In the genomic region with DNA sequence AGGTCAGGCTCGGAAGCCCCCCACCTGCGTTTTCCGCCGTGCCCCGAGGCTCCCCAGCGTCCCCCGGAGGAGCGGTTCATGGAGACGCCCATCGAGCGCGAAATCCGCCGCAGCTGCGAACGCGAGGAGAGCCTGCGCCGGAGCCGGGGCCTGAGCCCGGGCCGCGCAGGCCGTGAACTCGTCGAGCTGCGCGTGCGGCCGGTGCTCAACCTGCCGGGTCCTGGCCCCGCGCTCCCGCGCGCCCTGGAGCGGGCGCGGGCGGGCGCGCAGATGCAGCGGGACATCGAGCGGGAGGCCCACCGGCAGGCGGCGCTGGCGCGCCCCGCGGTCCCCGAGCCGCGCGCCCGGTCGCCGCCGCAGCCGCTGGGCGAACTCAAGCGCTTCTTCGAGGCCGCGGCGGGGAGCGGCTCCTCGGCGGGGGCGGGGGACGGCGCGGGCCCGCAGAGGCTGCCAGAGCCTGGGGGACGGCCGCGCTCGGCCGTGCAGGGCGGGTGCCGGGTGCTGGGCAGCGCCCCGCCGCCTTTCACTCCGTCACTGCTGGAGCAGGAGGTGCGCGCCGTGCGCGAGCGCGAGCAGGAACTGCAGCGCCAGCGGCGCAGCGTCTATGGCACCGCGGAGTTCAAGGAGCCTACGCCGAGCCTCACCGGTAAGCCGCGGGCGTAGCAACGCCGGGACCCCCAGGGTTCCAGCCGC, we compare ENCODE assay signal across 8 cellular contexts. TPM values are rescaled to one million over a fixed set of nuclear protein-coding genes. Genes with fewer than 3 reads are reported as not detected.
DNase-seq lines count a peak whose midpoint lies in the region; ATAC-seq, FAIRE-seq and TF ChIP-seq lines count a peak whose summit lies in the region.

No MANE protein-coding gene starts in this region.

- no peaks in the 10 kb centered on the region for H4K20me1 ChIP-seq in GM12878 (ENCODE audit: control insufficient read depth, insufficient read depth)

- H3K27ac ChIP-seq in GM12878 (ENCODE audit: control insufficient read depth, insufficient read depth) (no peak overlapping the region), iPS DF 6.9 (ENCODE audit: low read length) (no peak overlapping the region), gastrocnemius medialis (peak overlapping the region; percentile 86 to 97 (median 90))

- TF ChIP-seq CTCF in GM12878 (IDR thresholded peaks at IDR 0.05 in 2 of 3, conservative IDR thresholded peaks at IDR 0.05 in 1 of 3; ENCODE audit: control insufficient read depth in 2 of 3, extremely low read depth in 1 of 3, insufficient read depth in 1 of 3, low read depth in 3 of 3, low read length in 3 of 3) (peak; percentile 41 to 70 (median 44); a peak in 5 of 6 replicates), gastrocnemius medialis (IDR thresholded peaks at IDR 0.05 in 4 of 5, conservative IDR thresholded peaks at IDR 0.05 in 1 of 5) (peak in 4 of 5 experiments; percentile 83 to 96 (median 92))

- no peaks in the 10 kb centered on the region for H3K9me3 ChIP-seq in MG63
- H3K9me3 ChIP-seq in GM12878 (replicated peaks; ENCODE audit: control insufficient read depth, insufficient read depth, low read length): no peaks in the 10 kb centered on the region
- no peaks in the 10 kb centered on the region for H3K9me3 ChIP-seq in iPS DF 6.9 (ENCODE audit: control insufficient read depth, insufficient read depth, low read length)
- H3K9me3 ChIP-seq in gastrocnemius medialis: no peaks in the 10 kb centered on the region

- no peak for TF ChIP-seq EP300 in GM12878 (IDR thresholded peaks at IDR 0.05; ENCODE audit: borderline replicate concordance in 1 of 2, control insufficient read depth in 1 of 2, low read depth in 2 of 2, low read length in 2 of 2)

- POLR2A ChIA-PET in GM12878 (lab: Charles Lee): interaction anchor here (0.5 to 1.1 kb wide), 6 partner anchors 9 to 126 kb away, joined by 3 to 6 read pairs (median 4); a partner anchor contains a TSS

- peak; percentile 70 for FAIRE-seq in GM12878 (lab: Jason Lieb, UNC)

- no peaks in the 10 kb centered on the region for H3K79me2 ChIP-seq in GM12878 (ENCODE audit: control insufficient read depth, insufficient read depth, low read length)

- H3K9ac ChIP-seq in GM12878 (ENCODE audit: control insufficient read depth, insufficient read depth, low read length): peak overlapping the region; percentile 42; the same call in 1 of the 2 replicates

- H3K36me3 ChIP-seq in MG63 (no peaks in the 10 kb centered on the region), GM12878 (ENCODE audit: control insufficient read depth in 2 of 2, insufficient read depth in 2 of 2, low read length in 1 of 2) (no peaks in the 10 kb centered on the region), iPS DF 6.9 (ENCODE audit: control insufficient read depth, insufficient read depth, low read length) (no peaks in the 10 kb centered on the region; the same call in 1 of the 2 replicates), gastrocnemius medialis (no peaks in the 10 kb centered on the region)

- WGBS in GM12878 (ENCODE audit: insufficient coverage, insufficient replicate concordance, low lambda C conversion rate, missing lambda C conversion rate): under 1% methylated on average over 54 of the region's 108 CpGs
- no CpG with 5 or more reads among the region's 108 CpGs for WGBS in iPS DF 6.9 (ENCODE audit: insufficient coverage, insufficient read length)

- in situ Hi-C loops in GM12878 (cut with MboI): loop anchor here (5.0 to 25.0 kb wide), 3 partner anchors 191 to 786 kb away; no protein-coding TSS in a partner anchor
- in situ Hi-C loops in gastrocnemius medialis (cut with MboI; ENCODE audit: low sequenced_read_pairs in 4 of 4): loop anchor here (5.0 to 25.0 kb wide), 4 partner anchors 69 to 486 kb away; a partner anchor contains a TSS

- TF ChIP-seq POLR2A in GM12878 (IDR thresholded peaks at IDR 0.05; ENCODE audit: low read depth, low read length) (no peak; the same call in 1 of the 2 replicates), gastrocnemius medialis (IDR thresholded peaks at IDR 0.05) (peak; percentile 19 to 60)

- H3K4me2 ChIP-seq in GM12878 (ENCODE audit: control insufficient read depth, insufficient read depth): peak overlapping the region; percentile 100

- BruUV-seq in GM12878 (replicated peaks; lab: Mats Ljungman, UMichigan): no TSS peak

- intact Hi-C loops in GM12878 (cut with micrococcal nuclease; ENCODE audit: unreplicated experiment): loop anchor here (5.0 kb wide), 1 partner anchor 274 kb away; no protein-coding TSS in a partner anchor
- intact Hi-C loops in gastrocnemius medialis (cut with DNase I; ENCODE audit: low total_unique reads): loop anchor here (1.0 to 10.0 kb wide), 4 partner anchors 41 to 479 kb away; a partner anchor contains a TSS

- CTCF ChIA-PET in GM12878 (lab: Yijun Ruan, JAX): interaction anchor here (0.6 to 6.7 kb wide), 16 partner anchors 9 to 476 kb away, joined by 3 to 152 read pairs (median 10); a partner anchor contains a TSS

- H3K27me3 ChIP-seq in MG63 (peaks cover 7% of the 10 kb centered on the region), GM12878 (replicated peaks in 1 of 2; ENCODE audit: control insufficient read depth in 2 of 2, insufficient read depth in 2 of 2, low read length in 1 of 2) (no peaks in the 10 kb centered on the region), iPS DF 6.9 (ENCODE audit: control insufficient read depth, insufficient read depth, low read length) (peaks cover 17% of the 10 kb centered on the region; the same call in 1 of the 2 replicates), gastrocnemius medialis (no peaks in the 10 kb centered on the region)

- H3K4me1 ChIP-seq in GM12878 (ENCODE audit: control insufficient read depth, insufficient read depth, low read length): peaks cover 19% of the 10 kb centered on the region
- H3K4me1 ChIP-seq in iPS DF 6.9 (ENCODE audit: control insufficient read depth, insufficient read depth, low read length): peaks cover 4% of the 10 kb centered on the region; the same call in 1 of the 2 replicates
- H3K4me1 ChIP-seq in gastrocnemius medialis: peaks cover 20 to 32% of the 10 kb centered on the region in 2 donors

- peak overlapping the region; percentile 87 for H2AFZ ChIP-seq in GM12878 (ENCODE audit: control insufficient read depth, low read depth, low read length)

- H3K4me3 ChIP-seq in MG63 (peak overlapping the region; percentile 64), GM12878 (peak overlapping the region; percentile 81), iPS DF 6.9 (ENCODE audit: low read length) (peak overlapping the region; percentile 63; the same call in 1 of the 2 replicates), gastrocnemius medialis (peak overlapping the region; percentile 71 to 93 (median 74))

- SMC1A ChIA-PET in GM12878 (lab: Charles Lee; ENCODE audit: uncharacterized antibody, unreplicated experiment): interaction anchor here (1.9 to 5.4 kb wide), 3 partner anchors 14 to 193 kb away, joined by 6 to 47 read pairs (median 20); a partner anchor contains a TSS

- RAD21 ChIA-PET in GM12878 (lab: Charles Lee; ENCODE audit: unreplicated experiment): interaction anchor here (0.6 to 3.0 kb wide), 7 partner anchors 41 to 280 kb away, joined by 3 to 15 read pairs (median 4); a partner anchor contains a TSS

- ATAC-seq in GM21529 (IDR thresholded peaks at IDR 0.05; ENCODE audit: unreplicated experiment): peak; percentile 37
- peak; percentile 65 for ATAC-seq in GM12878
- peak; percentile 64 to 77 for ATAC-seq in gastrocnemius medialis

- 0 out of 2 replicates have a peak, but pooled peaks have one; percentile 13 for TF ChIP-seq RAD21 in GM12878 (IDR thresholded peaks at IDR 0.05; ENCODE audit: insufficient read depth, low read depth, low read length)

- peak; percentile 32 for DNase-seq in DMS114 treated with DMSO at 0.1 percent for 48 hours (lab: John Stamatoyannopoulos, UW; ENCODE audit: unreplicated experiment)
- DNase-seq in MG63: peak; percentile 83
- DNase-seq in T-helper 9 cell: peak; percentile 72
- DNase-seq in GM12878 (ENCODE audit: low read depth, low spot score): no peak
- DNase-seq in iPS DF 6.9 (ENCODE audit: low read depth, low spot score): no peak
- peak in 1 of 2 donors; percentile 62 for DNase-seq in gastrocnemius medialis
- DNase-seq in mesenteric fat pad (ENCODE audit: low spot score): no peak

RNA-seq across cellular contexts. Expression of a gene that starts 0.8 kb away (rescaled TPM):
- 1.6 and 2.3 TPM in 2 replicates for total RNA-seq in MG63 (2014; rRNA removed; shearing (Covaris generic); ENCODE audit: low replicate concordance)
- total RNA-seq in GM12878 (2013; cell fraction: nucleolus; rRNA removed): 1.8 and 2.4 TPM in 2 replicates
- total RNA-seq in GM12878 (2014; rRNA removed): 0.90 and 0.93 TPM in 2 replicates
- 0.51 and 0.63 TPM in 2 replicates for total RNA-seq in GM12878 (2014; rRNA removed; fragmentation: Illumina TruSeq; extraction: Trizol)
- total RNA-seq in GM12878 (2021): 1.2 and 1.7 TPM in 2 replicates
- not detected for polyA plus RNA-seq in GM12878 (2011; ENCODE audit: low read depth)
- polyA plus RNA-seq in GM12878 (2011; rRNA removed): 0.56 and 0.98 TPM in 2 replicates
- 1.4 and 1.8 TPM in 2 replicates for polyA plus RNA-seq in GM12878 (2011; cell fraction: cytosol; rRNA removed)
- 6.0 TPM in 2 replicates for polyA plus RNA-seq in GM12878 (2011; cell fraction: nucleus; rRNA removed)
- polyA plus RNA-seq in GM12878 (2012): 0.89 and 1.0 TPM in 2 replicates
- polyA plus RNA-seq in GM12878 (2014; fragmentation: Illumina TruSeq; extraction: Trizol): 0.46 TPM in 2 replicates
- under 1 TPM; 0.07 to 0.11 TPM for polyA plus RNA-seq in GM12878 (2014; fragmentation: Nextera tagmentation; extraction: Ambion mirVana)
- polyA plus RNA-seq in GM12878 (2014; rRNA removed): 1.4 and 1.7 TPM in 2 replicates
- polyA plus RNA-seq in GM12878 (2016; fragmentation: Nextera tagmentation; extraction: Ambion mirVana): under 1 TPM; 0.52 to 0.66 TPM
- polyA minus RNA-seq in GM12878 (2011; rRNA and poly(A)+ RNA removed): 0.15 and 0.41 TPM in 2 replicates
- polyA minus RNA-seq in GM12878 (2011; cell fraction: cytosol; rRNA and poly(A)+ RNA removed): not detected in 2 replicates
- 1.2 and 2.5 TPM in 2 replicates for polyA minus RNA-seq in GM12878 (2011; cell fraction: nucleus; rRNA and poly(A)+ RNA removed)
- 1 to 10 TPM; 1.8 to 8.0 (median 5.7) TPM for total RNA-seq in gastrocnemius medialis
- total RNA-seq in mesenteric fat pad: 1.7 TPM

RNA-seq across cellular contexts. Expression of a gene that starts 11.5 kb away (rescaled TPM):
- not detected in 2 replicates for total RNA-seq in MG63 (2014; rRNA removed; shearing (Covaris generic); ENCODE audit: low replicate concordance)
- total RNA-seq in GM12878 (2013; cell fraction: nucleolus; rRNA removed): not detected in 2 replicates
- not detected in 2 replicates for total RNA-seq in GM12878 (2014; rRNA removed)
- total RNA-seq in GM12878 (2014; rRNA removed; fragmentation: Illumina TruSeq; extraction: Trizol): not detected in 2 replicates
- total RNA-seq in GM12878 (2021): not detected in 2 replicates
- not detected for polyA plus RNA-seq in GM12878 (2011; ENCODE audit: low read depth)
- polyA plus RNA-seq in GM12878 (2011; rRNA removed): not detected in 2 replicates
- polyA plus RNA-seq in GM12878 (2011; cell fraction: cytosol; rRNA removed): 0.03 TPM in 1 of 2 replicates, not detected in the other
- 0.07 TPM in 1 of 2 replicates, not detected in the other for polyA plus RNA-seq in GM12878 (2011; cell fraction: nucleus; rRNA removed)
- not detected in 2 replicates for polyA plus RNA-seq in GM12878 (2012)
- not detected in 2 replicates for polyA plus RNA-seq in GM12878 (2014; fragmentation: Illumina TruSeq; extraction: Trizol)
- not detected for polyA plus RNA-seq in GM12878 (2014; fragmentation: Nextera tagmentation; extraction: Ambion mirVana)
- not detected in 2 replicates for polyA plus RNA-seq in GM12878 (2014; rRNA removed)
- polyA plus RNA-seq in GM12878 (2016; fragmentation: Nextera tagmentation; extraction: Ambion mirVana): under 1 TPM in 1 of 2 experiments, not detected in 1; 0.07 TPM
- not detected in 2 replicates for polyA minus RNA-seq in GM12878 (2011; rRNA and poly(A)+ RNA removed)
- not detected in 2 replicates for polyA minus RNA-seq in GM12878 (2011; cell fraction: cytosol; rRNA and poly(A)+ RNA removed)
- polyA minus RNA-seq in GM12878 (2011; cell fraction: nucleus; rRNA and poly(A)+ RNA removed): not detected in 2 replicates
- total RNA-seq in gastrocnemius medialis: not detected
- total RNA-seq in mesenteric fat pad: not detected

RNA-seq across cellular contexts. Expression of a gene that starts 12.2 kb away (rescaled TPM):
- not detected in 2 replicates for total RNA-seq in MG63 (2014; rRNA removed; shearing (Covaris generic); ENCODE audit: low replicate concordance)
- total RNA-seq in GM12878 (2013; cell fraction: nucleolus; rRNA removed): 1.4 TPM in 1 of 2 replicates, not detected in the other
- total RNA-seq in GM12878 (2014; rRNA removed) (not detected in 2 replicates), GM12878 (2014; rRNA removed; fragmentation: Illumina TruSeq; extraction: Trizol) (not detected in 2 replicates), GM12878 (2021) (not detected in 2 replicates), gastrocnemius medialis (not detected), mesenteric fat pad (not detected)
- not detected for polyA plus RNA-seq in GM12878 (2011; ENCODE audit: low read depth)
- polyA plus RNA-seq in GM12878 (2011; rRNA removed) (not detected in 2 replicates), GM12878 (2014; fragmentation: Illumina TruSeq; extraction: Trizol) (not detected in 2 replicates), GM12878 (2014; fragmentation: Nextera tagmentation; extraction: Ambion mirVana) (not detected), GM12878 (2014; rRNA removed) (not detected in 2 replicates), GM12878 (2016; fragmentation: Nextera tagmentation; extraction: Ambion mirVana) (under 1 TPM in 1 of 2 experiments, not detected in 1; 0.14 TPM)
- polyA plus RNA-seq in GM12878 (2011; cell fraction: cytosol; rRNA removed): not detected in 2 replicates
- polyA plus RNA-seq in GM12878 (2011; cell fraction: nucleus; rRNA removed): 0.27 and 0.35 TPM in 2 replicates
- 0.10 TPM in 1 of 2 replicates, not detected in the other for polyA plus RNA-seq in GM12878 (2012)
- polyA minus RNA-seq in GM12878 (2011; rRNA and poly(A)+ RNA removed): not detected in 2 replicates
- not detected in 2 replicates for polyA minus RNA-seq in GM12878 (2011; cell fraction: cytosol; rRNA and poly(A)+ RNA removed)
- polyA minus RNA-seq in GM12878 (2011; cell fraction: nucleus; rRNA and poly(A)+ RNA removed): 0.36 and 0.67 TPM in 2 replicates

RNA-seq across cellular contexts. Expression of a gene that starts 17.2 kb away (rescaled TPM):
- 41.9 and 99.7 TPM in 2 replicates for total RNA-seq in MG63 (2014; rRNA removed; shearing (Covaris generic); ENCODE audit: low replicate concordance)
- 9.9 and 11.1 TPM in 2 replicates for total RNA-seq in GM12878 (2013; cell fraction: nucleolus; rRNA removed)
- total RNA-seq in GM12878 (2014; rRNA removed) (35.0 and 41.4 TPM in 2 replicates), GM12878 (2014; rRNA removed; fragmentation: Illumina TruSeq; extraction: Trizol) (20.7 and 22.7 TPM in 2 replicates), GM12878 (2021) (71.7 and 74.5 TPM in 2 replicates), gastrocnemius medialis (10 to 100 TPM; 15.1 to 71.8 (median 40.2) TPM), mesenteric fat pad (32.3 TPM)
- polyA plus RNA-seq in GM12878 (2011; ENCODE audit: low read depth): 12.1 TPM
- polyA plus RNA-seq in GM12878 (2011; rRNA removed) (9.6 and 15.9 TPM in 2 replicates), GM12878 (2014; fragmentation: Illumina TruSeq; extraction: Trizol) (16.2 and 27.8 TPM in 2 replicates), GM12878 (2014; fragmentation: Nextera tagmentation; extraction: Ambion mirVana) (1 to 10 TPM; 3.0 to 5.4 TPM), GM12878 (2014; rRNA removed) (39.3 and 50.7 TPM in 2 replicates), GM12878 (2016; fragmentation: Nextera tagmentation; extraction: Ambion mirVana) (1 to 10 TPM; 5.9 to 6.3 TPM)
- 25.3 and 28.7 TPM in 2 replicates for polyA plus RNA-seq in GM12878 (2011; cell fraction: cytosol; rRNA removed)
- polyA plus RNA-seq in GM12878 (2011; cell fraction: nucleus; rRNA removed): 114 and 178 TPM in 2 replicates
- 23.2 and 27.9 TPM in 2 replicates for polyA plus RNA-seq in GM12878 (2012)
- polyA minus RNA-seq in GM12878 (2011; rRNA and poly(A)+ RNA removed): 5.1 and 13.5 TPM in 2 replicates
- 17.4 and 18.0 TPM in 2 replicates for polyA minus RNA-seq in GM12878 (2011; cell fraction: cytosol; rRNA and poly(A)+ RNA removed)
- polyA minus RNA-seq in GM12878 (2011; cell fraction: nucleus; rRNA and poly(A)+ RNA removed): 3.3 and 7.6 TPM in 2 replicates

RNA-seq across cellular contexts. Expression of a gene that starts 41.8 kb away (rescaled TPM):
- 3.3 and 8.4 TPM in 2 replicates for total RNA-seq in MG63 (2014; rRNA removed; shearing (Covaris generic); ENCODE audit: low replicate concordance)
- 30.7 and 34.5 TPM in 2 replicates for total RNA-seq in GM12878 (2013; cell fraction: nucleolus; rRNA removed)
- total RNA-seq in GM12878 (2014; rRNA removed) (44.6 and 48.7 TPM in 2 replicates), GM12878 (2014; rRNA removed; fragmentation: Illumina TruSeq; extraction: Trizol) (26.3 and 30.0 TPM in 2 replicates), GM12878 (2021) (51.4 and 52.3 TPM in 2 replicates), gastrocnemius medialis (1 to 10 TPM; 1.4 to 3.7 (median 2.0) TPM), mesenteric fat pad (8.5 TPM)
- polyA plus RNA-seq in GM12878 (2011; ENCODE audit: low read depth): 7.8 TPM
- polyA plus RNA-seq in GM12878 (2011; rRNA removed) (43.0 and 63.5 TPM in 2 replicates), GM12878 (2014; fragmentation: Illumina TruSeq; extraction: Trizol) (19.6 and 36.1 TPM in 2 replicates), GM12878 (2014; fragmentation: Nextera tagmentation; extraction: Ambion mirVana) (10 to 100 TPM in 1 of 2 experiments, 1 to 10 TPM in 1; 8.4 to 13.1 TPM), GM12878 (2014; rRNA removed) (40.8 and 43.0 TPM in 2 replicates), GM12878 (2016; fragmentation: Nextera tagmentation; extraction: Ambion mirVana) (10 to 100 TPM; 41.6 to 48.4 TPM)
- 63.1 and 75.8 TPM in 2 replicates for polyA plus RNA-seq in GM12878 (2011; cell fraction: cytosol; rRNA removed)
- polyA plus RNA-seq in GM12878 (2011; cell fraction: nucleus; rRNA removed): 51.9 and 54.3 TPM in 2 replicates
- 15.1 and 16.4 TPM in 2 replicates for polyA plus RNA-seq in GM12878 (2012)
- 25.6 and 49.2 TPM in 2 replicates for polyA minus RNA-seq in GM12878 (2011; rRNA and poly(A)+ RNA removed)
- 21.1 and 22.8 TPM in 2 replicates for polyA minus RNA-seq in GM12878 (2011; cell fraction: cytosol; rRNA and poly(A)+ RNA removed)
- 11.4 and 17.2 TPM in 2 replicates for polyA minus RNA-seq in GM12878 (2011; cell fraction: nucleus; rRNA and poly(A)+ RNA removed)

Comparison
In these comparisons a context has a peak if more than half of its experiments do, and no peak if none do; other contexts are left out.
1. DNase-seq: peak in DMS114 treated with DMSO at 0.1 percent for 48 hours (single experiment), MG63 (single experiment) and T-helper 9 cell (single experiment); none in GM12878 (single experiment), iPS DF 6.9 (single experiment) and mesenteric fat pad (single experiment).
2. H3K27ac ChIP-seq: peak in gastrocnemius medialis (4 of 4); none in GM12878 (single experiment) and iPS DF 6.9 (single experiment).
3. Peak in every context shown above with its lines, with median percentiles within 50 percentile points of each other: ATAC-seq and H3K4me3 ChIP-seq.